25 cellular contexts compared by ENCODE assay signal in genomic region chr11:35995872-35996271, GRCh38.
"Had no signal": no experiment of that assay in that cellular context is flagged by ENCODE, and none has a peak within 500 bp of the region (broad histone marks: within the 10 kb centered on the region; RNA-seq: fewer than 3 reads in every experiment).

No MANE protein-coding gene starts in this region.

- H3K27ac Mint-ChIP-seq: dendritic cell treated with granulocyte-macrophage colony-stimulating factor and Interleukin-4, amounts not matched to agents 40 ng/mL and 50 ng/mL, for 4 days; effector memory CD8-positive, alpha-beta T cell; endodermal cell had no signal

- H3K4me1 ChIP-seq: colonic mucosa, foreskin keratinocyte, gastrocnemius medialis, gastroesophageal sphincter had no signal

- H3K27ac ChIP-seq: colonic mucosa, coronary artery, dorsolateral prefrontal cortex, epithelial cell of prostate, esophagus muscularis mucosa, esophagus squamous epithelium, foreskin keratinocyte, gastrocnemius medialis, gastroesophageal sphincter, heart right ventricle had no signal

- DNase-seq: colonic mucosa; cortex of kidney; dermis blood vessel endothelial cell; dorsolateral prefrontal cortex; effector CD4-positive, alpha-beta T cell; effector CD8-positive, alpha-beta T cell; effector memory CD4-positive, alpha-beta T cell; effector memory CD8-positive, alpha-beta T cell; endodermal cell; erythroblast; esophagus squamous epithelium; foreskin fibroblast; foreskin keratinocyte; foreskin melanocyte; gastrocnemius medialis; glutamatergic neuron; head of caudate nucleus; heart left ventricle; heart right ventricle had no signal

- H3K4me3 Mint-ChIP-seq: dendritic cell treated with granulocyte-macrophage colony-stimulating factor and Interleukin-4, amounts not matched to agents 40 ng/mL and 50 ng/mL, for 4 days; effector memory CD8-positive, alpha-beta T cell; endodermal cell had no signal

- H3K27me3 ChIP-seq: colonic mucosa, dorsolateral prefrontal cortex, esophagus muscularis mucosa, esophagus squamous epithelium, foreskin keratinocyte, gastrocnemius medialis, gastroesophageal sphincter had no signal

- H3K9me3 ChIP-seq: colonic mucosa, esophagus squamous epithelium, gastrocnemius medialis had no signal

- H3K4me3 ChIP-seq: colonic mucosa, coronary artery, dorsolateral prefrontal cortex, esophagus muscularis mucosa, esophagus squamous epithelium, gastrocnemius medialis, gastroesophageal sphincter, heart left ventricle, heart right ventricle had no signal

- H3K36me3 ChIP-seq: colonic mucosa, esophagus muscularis mucosa, esophagus squamous epithelium, gastrocnemius medialis, gastroesophageal sphincter, heart left ventricle, heart right ventricle had no signal

- ATAC-seq: effector memory CD8-positive, alpha-beta T cell; esophagus mucosa; foreskin keratinocyte; gastrocnemius medialis; gastroesophageal sphincter; heart left ventricle; heart right ventricle had no signal

- H3K27me3 Mint-ChIP-seq: dendritic cell treated with granulocyte-macrophage colony-stimulating factor and Interleukin-4, amounts not matched to agents 40 ng/mL and 50 ng/mL, for 4 days had no signal
